In the genomic region with DNA sequence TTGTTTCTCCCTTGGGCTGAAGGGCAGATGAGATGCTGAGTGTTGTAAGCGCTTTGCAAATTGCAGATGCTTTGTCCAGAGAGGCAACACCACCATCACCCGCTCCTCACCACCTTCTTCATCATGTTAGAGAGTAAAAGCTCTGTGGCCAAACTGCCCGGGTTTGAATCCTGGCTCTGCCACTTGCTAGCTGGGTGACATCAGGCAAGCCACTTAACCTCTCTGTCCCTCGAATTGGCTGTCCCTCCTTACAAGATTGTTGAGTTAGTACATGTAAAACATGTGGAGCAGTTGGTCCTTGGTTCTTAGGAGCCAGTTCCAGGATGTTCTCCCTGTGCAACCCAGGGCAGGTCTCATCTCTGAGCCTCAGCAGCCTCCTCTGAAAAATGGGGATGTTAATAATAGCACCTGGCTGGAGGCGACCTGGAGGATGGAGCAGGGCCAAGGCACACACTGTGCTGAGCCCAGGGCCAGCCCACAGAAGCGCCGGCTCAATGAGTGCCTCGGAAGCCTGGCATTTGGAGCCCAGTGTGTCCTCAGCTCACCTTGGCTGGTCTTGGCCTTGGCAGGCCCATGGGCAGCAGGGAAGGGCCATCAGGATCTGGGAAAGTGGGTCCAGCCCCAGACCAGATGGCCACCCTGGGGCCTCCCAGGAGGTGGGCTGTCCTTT, we compare ENCODE assay signal across 32 cellular contexts. TPM values are rescaled to one million over a fixed set of nuclear protein-coding genes. Genes with fewer than 3 reads are reported as not detected.
DNase-seq lines count a peak whose midpoint lies in the region; ATAC-seq, FAIRE-seq and TF ChIP-seq lines count a peak whose summit lies in the region.
"Had no signal": no experiment of that assay in that cellular context is flagged by ENCODE, and none has a peak within 500 bp of the region (broad histone marks: within the 10 kb centered on the region; RNA-seq: fewer than 3 reads in every experiment).

No MANE protein-coding gene starts in this region.

- BruUV-seq in HepG2 (replicated peaks; lab: Mats Ljungman, UMichigan): no TSS peak

- H3K27me3 Mint-ChIP-seq in activated CD8-positive, alpha-beta T cell treated with anti-CD3 and anti-CD28 coated beads, Interleukin-2, amount 10 ng/mL, durations not matched to agents 7 days and 5 days (ENCODE audit: low read depth): peaks cover 7% of the 10 kb centered on the region

- POLR2A ChIA-PET in HepG2 (lab: Yijun Ruan, JAX): no interaction called here
- POLR2A ChIA-PET in activated CD8-positive, alpha-beta T cell treated with anti-CD3 and anti-CD28 coated beads, Interleukin-2, amount 10 ng/mL, durations not matched to agents 7 days and 5 days (lab: Charles Lee): no interaction called here

- ATAC-seq in Right ventricle myocardium superior (ENCODE audit: poor library complexity) (peak; percentile 94), HepG2 (no peak; the same call in 2 of the 3 replicates), aorta (ENCODE audit: low FRiP score) (peak; percentile 42), HG03095 (IDR thresholded peaks at IDR 0.05; ENCODE audit: unreplicated experiment) (no peak)
- no peak for ATAC-seq in activated CD8-positive, alpha-beta T cell treated with anti-CD3 and anti-CD28 coated beads, Interleukin-2, amount 10 ng/mL, durations not matched to agents 7 days and 5 days
- ATAC-seq: activated CD8-positive, alpha-beta memory T cell treated with anti-CD3 and anti-CD28 coated beads, Interleukin-2, amount 10 ng/mL, durations not matched to agents 7 days and 5 days; effector memory CD8-positive, alpha-beta T cell; natural killer cell had no signal

- no peaks in the 10 kb centered on the region for H3K9me3 Mint-ChIP-seq in activated CD8-positive, alpha-beta T cell treated with anti-CD3 and anti-CD28 coated beads, Interleukin-2, amount 10 ng/mL, durations not matched to agents 7 days and 5 days (ENCODE audit: insufficient read depth)
- H3K9me3 Mint-ChIP-seq: activated CD4-positive, alpha-beta T cell treated with anti-CD3 and anti-CD28 coated beads, Interleukin-2, amount 10 ng/mL, durations not matched to agents 24 days and 14 days; activated T-helper 1 cell treated with anti-CD3 and anti-CD28 coated beads, Interleukin-12 subunit alpha, Interleukin-12 subunit beta, Interleukin-2, Interleukin-4 antibody, amounts not matched to agents 30 ng/mL and 10 ng/mL and 1 ng/mL, durations not matched to agents 14 hours and 24 hours and 36 hours; CD4-positive, alpha-beta T cell; effector memory CD8-positive, alpha-beta T cell; H9; natural killer cell had no signal

- no peaks in the 10 kb centered on the region for H3K36me3 ChIP-seq in HepG2 (replicated peaks in 1 of 2; ENCODE audit: control insufficient read depth in 1 of 2, insufficient read depth in 2 of 2, low read length in 2 of 2)
- H3K36me3 ChIP-seq in aorta (ENCODE audit: control insufficient read depth in 1 of 2, insufficient read depth in 2 of 2, low read length in 1 of 2): no peaks in the 10 kb centered on the region
- H3K36me3 ChIP-seq: esophagus muscularis mucosa, MG63, vagina had no signal

- H4K20me1 ChIP-seq in HepG2 (ENCODE audit: insufficient read depth, low read length): no peaks in the 10 kb centered on the region

- H3K4me1 Mint-ChIP-seq in activated CD8-positive, alpha-beta T cell treated with anti-CD3 and anti-CD28 coated beads, Interleukin-2, amount 10 ng/mL, durations not matched to agents 7 days and 5 days (ENCODE audit: low read depth): peaks cover 5% of the 10 kb centered on the region
- H3K4me1 Mint-ChIP-seq: activated CD4-positive, alpha-beta T cell treated with anti-CD3 and anti-CD28 coated beads, Interleukin-2, amount 10 ng/mL, durations not matched to agents 24 days and 14 days had no signal

- no peak overlapping the region for H2AFZ ChIP-seq in HepG2 (ENCODE audit: low read length)

- H3K27ac Mint-ChIP-seq in activated CD8-positive, alpha-beta T cell treated with anti-CD3 and anti-CD28 coated beads, Interleukin-2, amount 10 ng/mL, durations not matched to agents 7 days and 5 days: no peak overlapping the region
- H3K27ac Mint-ChIP-seq: activated CD4-positive, alpha-beta T cell treated with anti-CD3 and anti-CD28 coated beads, Interleukin-2, amount 10 ng/mL, durations not matched to agents 24 days and 14 days; activated CD8-positive, alpha-beta memory T cell treated with anti-CD3 and anti-CD28 coated beads, Interleukin-2, amount 10 ng/mL, durations not matched to agents 7 days and 5 days; activated naive CD8-positive, alpha-beta T cell; activated T-helper 1 cell treated with anti-CD3 and anti-CD28 coated beads, Interleukin-12 subunit alpha, Interleukin-12 subunit beta, Interleukin-2, Interleukin-4 antibody, amounts not matched to agents 30 ng/mL and 10 ng/mL and 1 ng/mL, durations not matched to agents 14 hours and 24 hours and 36 hours; CD4-positive, alpha-beta T cell; natural killer cell had no signal

- TF ChIP-seq CTCF in HepG2 (CRISPR knock-in tag; IDR thresholded peaks at IDR 0.05): no peak

- CTCF ChIA-PET in HepG2 (lab: Yijun Ruan, JAX; ENCODE audit: low intra/inter-chr PET ratio, low total read pairs): no interaction called here
- CTCF ChIA-PET in activated CD8-positive, alpha-beta T cell treated with anti-CD3 and anti-CD28 coated beads, Interleukin-2, amount 10 ng/mL, durations not matched to agents 7 days and 5 days (lab: Charles Lee): no interaction called here

- no peaks in the 10 kb centered on the region for H3K36me3 Mint-ChIP-seq in activated CD8-positive, alpha-beta T cell treated with anti-CD3 and anti-CD28 coated beads, Interleukin-2, amount 10 ng/mL, durations not matched to agents 7 days and 5 days (ENCODE audit: low read depth)
- H3K36me3 Mint-ChIP-seq: activated CD8-positive, alpha-beta memory T cell treated with anti-CD3 and anti-CD28 coated beads, Interleukin-2, amount 10 ng/mL, durations not matched to agents 7 days and 5 days; natural killer cell had no signal

- DNase-seq in Right ventricle myocardium superior: peak; percentile 83
- DNase-seq in cardiac septum (ENCODE audit: low spot score): no peak
- DNase-seq in cerebellar cortex (ENCODE audit: low spot score): peak; percentile 97
- DNase-seq in HepG2 (ENCODE audit: low spot score): no peak
- peak; percentile 56 to 77 for DNase-seq in aorta
- DNase-seq in T-helper 9 cell: no peak
- no peak for DNase-seq in activated CD8-positive, alpha-beta T cell treated with anti-CD3 and anti-CD28 coated beads, Interleukin-2, amount 10 ng/mL, durations not matched to agents 7 days and 5 days
- DNase-seq: activated CD4-positive, alpha-beta T cell treated with anti-CD3 and anti-CD28 coated beads, Interleukin-2, amount 10 ng/mL, durations not matched to agents 24 days and 14 days; activated CD8-positive, alpha-beta memory T cell treated with anti-CD3 and anti-CD28 coated beads, Interleukin-2, amount 10 ng/mL, durations not matched to agents 7 days and 5 days; CD4-positive, alpha-beta T cell; DMS153; effector memory CD8-positive, alpha-beta T cell; GDM1; H9; MG63; natural killer cell; NCI-H1417; NCI-H526; stimulated activated CD4-positive, alpha-beta T cell treated with anti-CD3 and anti-CD28 coated beads, Interleukin-1b, Interleukin-23, amount 100 ng/mL, for 48 hours had no signal

- FAIRE-seq in HepG2 (lab: Jason Lieb, UNC): no peak
- FAIRE-seq: colon, GM18507, TTC549 had no signal

- H3K79me2 ChIP-seq in HepG2 (ENCODE audit: insufficient read depth, low read length): no peaks in the 10 kb centered on the region

- H3K4me3 ChIP-seq in HepG2 (replicated peaks in 1 of 3; ENCODE audit: insufficient read depth in 1 of 3, low read depth in 2 of 3, low read length in 3 of 3) (no peak overlapping the region), aorta (ENCODE audit: low read length in 2 of 2) (no peak overlapping the region)
- H3K4me3 ChIP-seq: esophagus muscularis mucosa, MG63, skin epidermis, vagina had no signal

- H3K4me1 ChIP-seq in HepG2 (ENCODE audit: insufficient read depth, low read length) (peaks cover 33% of the 10 kb centered on the region), aorta (ENCODE audit: control insufficient read depth in 1 of 2, insufficient read depth in 2 of 2, low read length in 2 of 2) (no peaks in the 10 kb centered on the region)

- H3K27me3 ChIP-seq in HepG2 (ENCODE audit: control insufficient read depth in 1 of 2, insufficient read depth in 2 of 2, low read length in 2 of 2) (peaks cover 4 to 26% of the 10 kb centered on the region in 2 experiments; a peak in 2 of 5 replicates), aorta (ENCODE audit: control insufficient read depth in 1 of 2, insufficient read depth in 2 of 2, low read length in 1 of 2) (no peaks in the 10 kb centered on the region)
- H3K27me3 ChIP-seq: esophagus muscularis mucosa, MG63, vagina had no signal

- no peak overlapping the region for H3K9ac ChIP-seq in HepG2 (ENCODE audit: insufficient read depth, low read depth, low read length)

- H3K9me3 ChIP-seq in HepG2 (ENCODE audit: low read length) (no peaks in the 10 kb centered on the region), aorta (ENCODE audit: control insufficient read depth, low read length) (no peaks in the 10 kb centered on the region)
- H3K9me3 ChIP-seq: esophagus muscularis mucosa, MG63, vagina had no signal

- H3K4me2 ChIP-seq in HepG2 (ENCODE audit: low read depth, low read length): no peak overlapping the region

- in situ Hi-C loops in HepG2 (cut with HindIII; ENCODE audit: extremely low pct_ligation_motif_present, low pct_unique_long_range_greater_than_20kb): no loop called here

- H3K27ac ChIP-seq in HepG2 (ENCODE audit: extremely low read length, insufficient read depth, low read length): no peak overlapping the region
- H3K27ac ChIP-seq in aorta (ENCODE audit: low read depth in 1 of 2, low read length in 2 of 2): no peak overlapping the region
- H3K27ac ChIP-seq: esophagus muscularis mucosa, HL-60, vagina had no signal

- TF ChIP-seq RAD21 in HepG2 (CRISPR knock-in tag; IDR thresholded peaks at IDR 0.05): no peak

- no peak overlapping the region for H3K4me3 Mint-ChIP-seq in activated CD8-positive, alpha-beta T cell treated with anti-CD3 and anti-CD28 coated beads, Interleukin-2, amount 10 ng/mL, durations not matched to agents 7 days and 5 days
- H3K4me3 Mint-ChIP-seq: activated CD4-positive, alpha-beta T cell treated with anti-CD3 and anti-CD28 coated beads, Interleukin-2, amount 10 ng/mL, durations not matched to agents 24 days and 14 days; activated CD8-positive, alpha-beta memory T cell treated with anti-CD3 and anti-CD28 coated beads, Interleukin-2, amount 10 ng/mL, durations not matched to agents 7 days and 5 days; activated naive CD8-positive, alpha-beta T cell; activated T-helper 1 cell treated with anti-CD3 and anti-CD28 coated beads, Interleukin-12 subunit alpha, Interleukin-12 subunit beta, Interleukin-2, Interleukin-4 antibody, amounts not matched to agents 30 ng/mL and 10 ng/mL and 1 ng/mL, durations not matched to agents 14 hours and 24 hours and 36 hours; CD4-positive, alpha-beta T cell; effector memory CD8-positive, alpha-beta T cell; H9; natural killer cell had no signal

- WGBS in HepG2 (ENCODE audit: low lambda C conversion rate): 44% methylated on average over 4 of the region's 8 CpGs
- 41% methylated on average over 8 of the region's 8 CpGs for WGBS in aorta, 2 donors

- no peak for TF ChIP-seq POLR2A in HepG2 (IDR thresholded peaks at IDR 0.05; ENCODE audit: insufficient read depth in 1 of 2, low read depth in 2 of 2, low read length in 2 of 2)

- TF ChIP-seq EP300 in HepG2 (IDR thresholded peaks at IDR 0.05; ENCODE audit: low read depth in 2 of 2, low read length in 2 of 2): no peak
- no peak for TF ChIP-seq EP300 in HepG2 (CRISPR knock-in tag; IDR thresholded peaks at IDR 0.05; ENCODE audit: borderline replicate concordance)

- intact Hi-C loops in Right ventricle myocardium superior (cut with DNase I) (no loop called here), cardiac septum (cut with DNase I) (no loop called here), HepG2 (cut with micrococcal nuclease; ENCODE audit: unreplicated experiment) (no loop called here), aorta (cut with DNase I) (no loop called here)

RNA-seq across cellular contexts. Expression of a gene that starts 10.5 kb away (rescaled TPM):
- total RNA-seq in Right ventricle myocardium superior (not detected), cardiac septum (not detected), HepG2 (2016; rRNA removed; fragmentation: Illumina TruSeq; extraction: Trizol) (0.11 and 0.17 TPM in 2 replicates), aorta (not detected)
- not detected in 2 replicates for total RNA-seq in HepG2 (2016; cell fraction: cytosol; rRNA removed; fragmentation: Illumina TruSeq; extraction: Trizol; ENCODE audit: low read depth)
- 0.09 TPM in 1 of 2 replicates, not detected in the other for total RNA-seq in HepG2 (2016; cell fraction: insoluble cytoplasmic fraction; rRNA removed; fragmentation: Illumina TruSeq; extraction: Trizol)
- 0.19 TPM in 1 of 2 replicates, not detected in the other for total RNA-seq in HepG2 (2016; cell fraction: membrane; rRNA removed; fragmentation: Illumina TruSeq; extraction: Trizol)
- not detected in 2 replicates for total RNA-seq in HepG2 (2016; cell fraction: nucleus; rRNA removed; fragmentation: Illumina TruSeq; extraction: Trizol)
- polyA plus RNA-seq in HepG2 (2011; rRNA removed) (0.10 and 0.18 TPM in 2 replicates), aorta (10 to 100 TPM in 1 of 2 donors, under 1 TPM in 1; 0.10 to 54.8 TPM)
- 0.11 and 0.18 TPM in 2 replicates for polyA plus RNA-seq in HepG2 (2011; cell fraction: cytosol; rRNA removed)
- polyA plus RNA-seq in HepG2 (2011; cell fraction: nucleus; rRNA removed): 0.16 TPM in 1 of 2 replicates, not detected in the other
- polyA plus RNA-seq in HepG2 (2012): 0.13 and 0.16 TPM in 2 replicates
- polyA plus RNA-seq in HepG2 (2016; cell fraction: cytosol; fragmentation: Illumina TruSeq; extraction: Trizol; ENCODE audit: low read depth): 0.11 TPM in 1 of 2 replicates, not detected in the other
- not detected in 2 replicates for polyA plus RNA-seq in HepG2 (2016; cell fraction: insoluble cytoplasmic fraction; fragmentation: Illumina TruSeq; extraction: Trizol; ENCODE audit: low read depth)
- 0.21 TPM in 1 of 2 replicates, not detected in the other for polyA plus RNA-seq in HepG2 (2016; cell fraction: membrane; fragmentation: Illumina TruSeq; extraction: Trizol; ENCODE audit: low read depth)
- polyA plus RNA-seq in HepG2 (2016; cell fraction: nucleus; fragmentation: Illumina TruSeq; extraction: Trizol; ENCODE audit: insufficient read depth, low read depth): not detected in 2 replicates
- 15.6 TPM in 1 of 2 replicates, not detected in the other for polyA minus RNA-seq in HepG2 (2011; rRNA and poly(A)+ RNA removed; ENCODE audit: low replicate concordance)
- polyA minus RNA-seq in HepG2 (2011; cell fraction: cytosol; rRNA and poly(A)+ RNA removed): not detected in 2 replicates
- polyA minus RNA-seq in HepG2 (2011; cell fraction: nucleus; rRNA and poly(A)+ RNA removed): 0.52 TPM in 1 of 2 replicates, not detected in the other
- total RNA-seq in activated CD8-positive, alpha-beta T cell treated with anti-CD3 and anti-CD28 coated beads, Interleukin-2, amount 10 ng/mL, durations not matched to agents 7 days and 5 days: not detected
- total RNA-seq: activated CD4-positive, alpha-beta T cell treated with anti-CD3 and anti-CD28 coated beads, Interleukin-2, amount 10 ng/mL, durations not matched to agents 24 days and 14 days; activated CD8-positive, alpha-beta memory T cell treated with anti-CD3 and anti-CD28 coated beads, Interleukin-2, amount 10 ng/mL, durations not matched to agents 7 days and 5 days; activated T-helper 1 cell treated with anti-CD3 and anti-CD28 coated beads, Interleukin-12 subunit alpha, Interleukin-12 subunit beta, Interleukin-2, Interleukin-4 antibody, amounts not matched to agents 30 ng/mL and 10 ng/mL and 1 ng/mL, durations not matched to agents 14 hours and 24 hours and 36 hours; CD4-positive, alpha-beta T cell; esophagus muscularis mucosa; H9; kidney epithelial cell; natural killer cell; posterior vena cava; vagina had no signal
- polyA plus RNA-seq: AG04450 had no signal

RNA-seq across cellular contexts. Expression of a gene that starts 27.5 kb away (rescaled TPM):
- total RNA-seq in Right ventricle myocardium superior (8.6 TPM), cardiac septum (12.1 TPM), HepG2 (2016; rRNA removed; fragmentation: Illumina TruSeq; extraction: Trizol) (32.6 and 39.0 TPM in 2 replicates), aorta (10 to 100 TPM; 12.6 to 15.9 TPM)
- 4.6 and 5.9 TPM in 2 replicates for total RNA-seq in HepG2 (2016; cell fraction: cytosol; rRNA removed; fragmentation: Illumina TruSeq; extraction: Trizol; ENCODE audit: low read depth)
- total RNA-seq in HepG2 (2016; cell fraction: insoluble cytoplasmic fraction; rRNA removed; fragmentation: Illumina TruSeq; extraction: Trizol): 28.7 and 37.9 TPM in 2 replicates
- 11.9 and 12.9 TPM in 2 replicates for total RNA-seq in HepG2 (2016; cell fraction: membrane; rRNA removed; fragmentation: Illumina TruSeq; extraction: Trizol)
- 28.9 and 34.0 TPM in 2 replicates for total RNA-seq in HepG2 (2016; cell fraction: nucleus; rRNA removed; fragmentation: Illumina TruSeq; extraction: Trizol)
- polyA plus RNA-seq in HepG2 (2011; rRNA removed) (27.2 and 29.0 TPM in 2 replicates), aorta (10 to 100 TPM; 13.6 to 22.7 TPM)
- 29.7 and 35.1 TPM in 2 replicates for polyA plus RNA-seq in HepG2 (2011; cell fraction: cytosol; rRNA removed)
- 127 and 178 TPM in 2 replicates for polyA plus RNA-seq in HepG2 (2011; cell fraction: nucleus; rRNA removed)
- 36.8 and 44.9 TPM in 2 replicates for polyA plus RNA-seq in HepG2 (2012)
- 5.4 and 6.3 TPM in 2 replicates for polyA plus RNA-seq in HepG2 (2016; cell fraction: cytosol; fragmentation: Illumina TruSeq; extraction: Trizol; ENCODE audit: low read depth)
- 32.2 and 39.6 TPM in 2 replicates for polyA plus RNA-seq in HepG2 (2016; cell fraction: insoluble cytoplasmic fraction; fragmentation: Illumina TruSeq; extraction: Trizol; ENCODE audit: low read depth)
- 8.2 and 9.4 TPM in 2 replicates for polyA plus RNA-seq in HepG2 (2016; cell fraction: membrane; fragmentation: Illumina TruSeq; extraction: Trizol; ENCODE audit: low read depth)
- 54.7 and 57.4 TPM in 2 replicates for polyA plus RNA-seq in HepG2 (2016; cell fraction: nucleus; fragmentation: Illumina TruSeq; extraction: Trizol; ENCODE audit: insufficient read depth, low read depth)
- 64.1 and 66.8 TPM in 2 replicates for polyA minus RNA-seq in HepG2 (2011; rRNA and poly(A)+ RNA removed; ENCODE audit: low replicate concordance)
- 36.4 and 37.4 TPM in 2 replicates for polyA minus RNA-seq in HepG2 (2011; cell fraction: cytosol; rRNA and poly(A)+ RNA removed)
- polyA minus RNA-seq in HepG2 (2011; cell fraction: nucleus; rRNA and poly(A)+ RNA removed): 29.3 and 32.8 TPM in 2 replicates
- total RNA-seq in activated CD8-positive, alpha-beta T cell treated with anti-CD3 and anti-CD28 coated beads, Interleukin-2, amount 10 ng/mL, durations not matched to agents 7 days and 5 days: 10 to 100 TPM; 10.4 to 11.7 TPM

RNA-seq across cellular contexts. Expression of a gene that starts 37.3 kb away (rescaled TPM):
- 0.13 TPM for total RNA-seq in Right ventricle myocardium superior
- total RNA-seq in cardiac septum: 2.2 TPM
- 0.02 TPM in 1 of 2 replicates, not detected in the other for total RNA-seq in HepG2 (2016; rRNA removed; fragmentation: Illumina TruSeq; extraction: Trizol)
- under 0.01 and 0.09 TPM in 2 replicates for total RNA-seq in HepG2 (2016; cell fraction: cytosol; rRNA removed; fragmentation: Illumina TruSeq; extraction: Trizol; ENCODE audit: low read depth)
- not detected in 2 replicates for total RNA-seq in HepG2 (2016; cell fraction: insoluble cytoplasmic fraction; rRNA removed; fragmentation: Illumina TruSeq; extraction: Trizol)
- total RNA-seq in HepG2 (2016; cell fraction: membrane; rRNA removed; fragmentation: Illumina TruSeq; extraction: Trizol): 0.03 TPM in 1 of 2 replicates, not detected in the other
- not detected in 2 replicates for total RNA-seq in HepG2 (2016; cell fraction: nucleus; rRNA removed; fragmentation: Illumina TruSeq; extraction: Trizol)
- polyA plus RNA-seq in HepG2 (2011; rRNA removed): 0.01 and 0.07 TPM in 2 replicates
- 0.03 TPM in 2 replicates for polyA plus RNA-seq in HepG2 (2011; cell fraction: cytosol; rRNA removed)
- 0.05 and 0.10 TPM in 2 replicates for polyA plus RNA-seq in HepG2 (2011; cell fraction: nucleus; rRNA removed)
- 0.04 TPM in 2 replicates for polyA plus RNA-seq in HepG2 (2012)
- not detected in 2 replicates for polyA plus RNA-seq in HepG2 (2016; cell fraction: cytosol; fragmentation: Illumina TruSeq; extraction: Trizol; ENCODE audit: low read depth)
- not detected in 2 replicates for polyA plus RNA-seq in HepG2 (2016; cell fraction: insoluble cytoplasmic fraction; fragmentation: Illumina TruSeq; extraction: Trizol; ENCODE audit: low read depth)
- not detected in 2 replicates for polyA plus RNA-seq in HepG2 (2016; cell fraction: membrane; fragmentation: Illumina TruSeq; extraction: Trizol; ENCODE audit: low read depth)
- not detected in 2 replicates for polyA plus RNA-seq in HepG2 (2016; cell fraction: nucleus; fragmentation: Illumina TruSeq; extraction: Trizol; ENCODE audit: insufficient read depth, low read depth)
- polyA minus RNA-seq in HepG2 (2011; rRNA and poly(A)+ RNA removed; ENCODE audit: low replicate concordance): 0.02 and 20.9 TPM in 2 replicates
- polyA minus RNA-seq in HepG2 (2011; cell fraction: cytosol; rRNA and poly(A)+ RNA removed): 0.09 TPM in 1 of 2 replicates, not detected in the other
- 0.26 TPM in 1 of 2 replicates, not detected in the other for polyA minus RNA-seq in HepG2 (2011; cell fraction: nucleus; rRNA and poly(A)+ RNA removed)
- 1 to 10 TPM; 4.7 to 5.5 TPM for total RNA-seq in aorta
- polyA plus RNA-seq in aorta: 1 to 10 TPM; 1.4 to 3.8 TPM
- not detected for total RNA-seq in activated CD8-positive, alpha-beta T cell treated with anti-CD3 and anti-CD28 coated beads, Interleukin-2, amount 10 ng/mL, durations not matched to agents 7 days and 5 days
- total RNA-seq: activated CD4-positive, alpha-beta T cell treated with anti-CD3 and anti-CD28 coated beads, Interleukin-2, amount 10 ng/mL, durations not matched to agents 24 days and 14 days; activated CD8-positive, alpha-beta memory T cell treated with anti-CD3 and anti-CD28 coated beads, Interleukin-2, amount 10 ng/mL, durations not matched to agents 7 days and 5 days; activated T-helper 1 cell treated with anti-CD3 and anti-CD28 coated beads, Interleukin-12 subunit alpha, Interleukin-12 subunit beta, Interleukin-2, Interleukin-4 antibody, amounts not matched to agents 30 ng/mL and 10 ng/mL and 1 ng/mL, durations not matched to agents 14 hours and 24 hours and 36 hours; CD4-positive, alpha-beta T cell; natural killer cell had no signal

Comparison
In these comparisons a context has a peak if more than half of its experiments do, and no peak if none do; other contexts are left out.
1. DNase-seq: peak in Right ventricle myocardium superior (single experiment), cerebellar cortex (single experiment) and aorta (2 of 2); none in cardiac septum (single experiment), HepG2 (single experiment), T-helper 9 cell (single experiment) and activated CD8-positive, alpha-beta T cell treated with anti-CD3 and anti-CD28 coated beads, Interleukin-2, amount 10 ng/mL, durations not matched to agents 7 days and 5 days (single experiment).
2. ATAC-seq: peak in Right ventricle myocardium superior (single experiment) and aorta (single experiment); none in HepG2 (single experiment), HG03095 (single experiment) and activated CD8-positive, alpha-beta T cell treated with anti-CD3 and anti-CD28 coated beads, Interleukin-2, amount 10 ng/mL, durations not matched to agents 7 days and 5 days (single experiment).